Comparison of ENCODE assay signal across 2 cellular contexts in the genomic region with DNA sequence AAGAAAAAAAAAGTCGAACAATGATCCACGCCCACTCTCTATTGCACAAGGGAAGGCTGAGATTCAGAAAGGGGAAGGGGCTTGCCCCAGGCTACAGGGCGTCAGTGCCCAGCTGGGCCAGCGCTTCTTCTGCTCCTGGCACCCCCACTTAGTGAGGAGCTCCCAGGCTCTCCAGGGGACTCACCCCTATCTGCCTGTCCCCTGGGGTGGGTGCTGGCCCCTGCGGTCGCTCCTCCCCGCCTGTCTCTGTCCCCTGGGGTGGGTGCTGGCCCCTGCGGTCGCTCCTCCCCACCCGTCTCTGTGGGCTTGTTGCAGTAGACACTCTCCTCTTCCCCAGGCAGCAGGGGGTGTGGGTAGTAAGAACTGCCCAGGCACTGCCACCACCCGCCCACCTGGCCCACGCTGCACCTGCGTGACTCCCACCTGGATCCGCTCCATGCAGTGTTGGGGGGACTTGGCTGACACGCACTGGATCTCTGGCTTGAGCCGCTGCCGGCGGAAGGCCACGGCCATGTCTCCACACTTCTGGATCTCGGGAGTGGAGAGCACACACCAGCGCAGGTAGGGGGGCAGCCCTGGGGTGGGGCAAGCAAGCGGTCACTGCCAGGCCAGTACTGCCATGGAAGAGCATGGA.
TF ChIP-seq lines count a peak whose summit lies in the region.

No MANE protein-coding gene starts in this region.

TF ChIP-seq in K562, 482 proteins besides CTCF, POLR2A, EP300 and RAD21:
- TF ChIP-seq MLLT1 (IDR thresholded peaks at IDR 0.05) (no peak), POLR2G (IDR thresholded peaks at IDR 0.05; ENCODE audit: low read depth, low read length) (0 out of 2 replicates have a peak, but pooled peaks have one; percentile 19)

TF ChIP-seq in SK-N-SH, 30 proteins besides CTCF, POLR2A, EP300 and RAD21:
- TF ChIP-seq RXRA (IDR thresholded peaks at IDR 0.05; ENCODE audit: borderline replicate concordance, low read depth) (no peak), NFIC (IDR thresholded peaks at IDR 0.05; ENCODE audit: borderline replicate concordance) (no peak), FOXJ3 (CRISPR knock-in tag; IDR thresholded peaks at IDR 0.05) (no peak), RFX5 (IDR thresholded peaks at IDR 0.05; ENCODE audit: low read length) (no peak)
